1 cellular context compared by ENCODE assay signal in genomic region chr5:176368726-176369125, GRCh38.
TF ChIP-seq lines count a peak whose summit lies in the region.

No MANE protein-coding gene starts in this region.

TF ChIP-seq in HepG2, 621 proteins besides CTCF, POLR2A, EP300 and RAD21:
- TF ChIP-seq KDM2A (CRISPR knock-in tag; IDR thresholded peaks at IDR 0.05; ENCODE audit: borderline replicate concordance, low read depth) = no peak
- TF ChIP-seq FOXP1 (IDR thresholded peaks at IDR 0.05) = no peak
- no peak for TF ChIP-seq FOXP1 (CRISPR knock-in tag; IDR thresholded peaks at IDR 0.05)
- TF ChIP-seq TP53 (CRISPR knock-in tag; conservative IDR thresholded peaks at IDR 0.05) = no peak
- no peak for TF ChIP-seq ZSCAN22 (CRISPR knock-in tag; IDR thresholded peaks at IDR 0.05)
- TF ChIP-seq GTF3A (CRISPR knock-in tag; conservative IDR thresholded peaks at IDR 0.05) = no peak
- TF ChIP-seq, protein P1, sequence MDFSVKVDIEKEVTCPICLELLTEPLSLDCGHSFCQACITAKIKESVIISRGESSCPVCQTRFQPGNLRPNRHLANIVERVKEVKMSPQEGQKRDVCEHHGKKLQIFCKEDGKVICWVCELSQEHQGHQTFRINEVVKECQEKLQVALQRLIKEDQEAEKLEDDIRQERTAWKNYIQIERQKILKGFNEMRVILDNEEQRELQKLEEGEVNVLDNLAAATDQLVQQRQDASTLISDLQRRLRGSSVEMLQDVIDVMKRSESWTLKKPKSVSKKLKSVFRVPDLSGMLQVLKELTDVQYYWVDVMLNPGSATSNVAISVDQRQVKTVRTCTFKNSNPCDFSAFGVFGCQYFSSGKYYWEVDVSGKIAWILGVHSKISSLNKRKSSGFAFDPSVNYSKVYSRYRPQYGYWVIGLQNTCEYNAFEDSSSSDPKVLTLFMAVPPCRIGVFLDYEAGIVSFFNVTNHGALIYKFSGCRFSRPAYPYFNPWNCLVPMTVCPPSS (IDR thresholded peaks at IDR 0.05) = no peak
- TF ChIP-seq ZNF816 (CRISPR knock-in tag; IDR thresholded peaks at IDR 0.05; ENCODE audit: borderline replicate concordance) = no peak
- no peak for TF ChIP-seq ZBTB44 (CRISPR knock-in tag; IDR thresholded peaks at IDR 0.05)
- TF ChIP-seq, protein P2, sequence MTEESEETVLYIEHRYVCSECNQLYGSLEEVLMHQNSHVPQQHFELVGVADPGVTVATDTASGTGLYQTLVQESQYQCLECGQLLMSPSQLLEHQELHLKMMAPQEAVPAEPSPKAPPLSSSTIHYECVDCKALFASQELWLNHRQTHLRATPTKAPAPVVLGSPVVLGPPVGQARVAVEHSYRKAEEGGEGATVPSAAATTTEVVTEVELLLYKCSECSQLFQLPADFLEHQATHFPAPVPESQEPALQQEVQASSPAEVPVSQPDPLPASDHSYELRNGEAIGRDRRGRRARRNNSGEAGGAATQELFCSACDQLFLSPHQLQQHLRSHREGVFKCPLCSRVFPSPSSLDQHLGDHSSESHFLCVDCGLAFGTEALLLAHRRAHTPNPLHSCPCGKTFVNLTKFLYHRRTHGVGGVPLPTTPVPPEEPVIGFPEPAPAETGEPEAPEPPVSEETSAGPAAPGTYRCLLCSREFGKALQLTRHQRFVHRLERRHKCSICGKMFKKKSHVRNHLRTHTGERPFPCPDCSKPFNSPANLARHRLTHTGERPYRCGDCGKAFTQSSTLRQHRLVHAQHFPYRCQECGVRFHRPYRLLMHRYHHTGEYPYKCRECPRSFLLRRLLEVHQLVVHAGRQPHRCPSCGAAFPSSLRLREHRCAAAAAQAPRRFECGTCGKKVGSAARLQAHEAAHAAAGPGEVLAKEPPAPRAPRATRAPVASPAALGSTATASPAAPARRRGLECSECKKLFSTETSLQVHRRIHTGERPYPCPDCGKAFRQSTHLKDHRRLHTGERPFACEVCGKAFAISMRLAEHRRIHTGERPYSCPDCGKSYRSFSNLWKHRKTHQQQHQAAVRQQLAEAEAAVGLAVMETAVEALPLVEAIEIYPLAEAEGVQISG (CRISPR knock-in tag; IDR thresholded peaks at IDR 0.05) = no peak
- no peak for TF ChIP-seq NFE2L2 (IDR thresholded peaks at IDR 0.05; ENCODE audit: low read length)
- TF ChIP-seq MEIS1 (CRISPR knock-in tag; IDR thresholded peaks at IDR 0.05; ENCODE audit: borderline replicate concordance) = no peak
- TF ChIP-seq ZNF512 (CRISPR knock-in tag; IDR thresholded peaks at IDR 0.05) = no peak
- no peak for TF ChIP-seq TCF7 (IDR thresholded peaks at IDR 0.05; ENCODE audit: low read depth)
- TF ChIP-seq ZNF609 (CRISPR knock-in tag; IDR thresholded peaks at IDR 0.05; ENCODE audit: borderline replicate concordance) = no peak
- TF ChIP-seq ZNF547 (CRISPR knock-in tag; IDR thresholded peaks at IDR 0.05) = no peak
